17 cellular contexts compared by ENCODE assay signal in the genomic region with DNA sequence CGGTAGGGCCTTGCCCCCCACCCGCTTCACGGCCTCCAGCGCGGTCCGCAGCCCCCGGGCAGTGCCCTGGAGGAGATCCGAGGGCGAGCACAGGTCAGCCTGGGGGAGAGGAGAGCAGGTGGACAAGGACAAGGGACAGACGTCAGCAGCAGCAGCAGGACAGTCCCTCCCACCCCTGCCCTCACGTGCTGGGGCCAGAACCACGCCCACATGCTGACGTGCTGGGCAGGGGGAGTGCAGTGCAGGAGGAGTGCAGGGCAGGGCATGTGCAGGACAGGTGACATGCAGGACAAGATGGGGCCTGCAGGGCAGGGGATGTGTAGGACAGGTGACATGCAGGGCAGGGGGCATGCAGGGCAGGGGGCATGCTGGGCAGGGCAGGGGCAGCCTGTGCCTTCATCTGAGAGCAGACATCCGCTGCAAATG. TPM values are rescaled to one million over a fixed set of nuclear protein-coding genes. Genes with fewer than 3 reads are reported as not detected.
"Had no signal": no experiment of that assay in that cellular context is flagged by ENCODE, and none has a peak within 500 bp of the region (broad histone marks: within the 10 kb centered on the region; RNA-seq: fewer than 3 reads in every experiment).

No MANE protein-coding gene starts in this region.

- H3K9me3 Mint-ChIP-seq: activated B cell treated with CpG ODN at 0.5 μM for 24 hours; activated naive CD4-positive, alpha-beta T cell treated with anti-CD3 and anti-CD28 coated beads, Interleukin-2, amount 10 ng/mL, durations not matched to agents 7 days and 5 days; activated T-helper 2 cell treated with anti-CD3 and anti-CD28 coated beads, Interferon-gamma antibody, Interleukin-2, Interleukin-4, amounts not matched to agents 10 μg/mL and 5 μg/mL and 100 μg/mL, durations not matched to agents 14 hours and 24 hours and 36 hours; effector memory CD8-positive, alpha-beta T cell; nephron had no signal

- H3K4me3 Mint-ChIP-seq: activated B cell treated with CpG ODN at 0.5 μM for 24 hours; activated naive CD4-positive, alpha-beta T cell treated with anti-CD3 and anti-CD28 coated beads, Interleukin-2, amount 10 ng/mL, durations not matched to agents 7 days and 5 days; effector memory CD8-positive, alpha-beta T cell; nephron; T-helper 17 cell had no signal

- ATAC-seq: effector memory CD8-positive, alpha-beta T cell; stimulated activated naive CD8-positive, alpha-beta T cell treated with anti-CD3 and anti-CD28 coated beads, Interleukin-15, Interleukin-2, amounts not matched to agents 100 U/mL and 50 U/mL, for 24 hours; T-helper 17 cell had no signal

- H3K27me3 Mint-ChIP-seq: activated B cell treated with CpG ODN at 0.5 μM for 24 hours; effector memory CD8-positive, alpha-beta T cell; T-helper 17 cell had no signal

- H3K4me3 ChIP-seq: hepatocyte, suprapubic skin had no signal

- DNase-seq: activated B cell treated with CpG ODN at 0.5 μM for 24 hours; activated CD4-positive, alpha-beta T cell treated with anti-CD3 and anti-CD28 coated beads, Interleukin-2, amount 50 U/mL, for 1 hour; activated naive CD4-positive, alpha-beta T cell treated with anti-CD3 and anti-CD28 coated beads, Interleukin-2, amount 10 ng/mL, durations not matched to agents 7 days and 5 days; activated T-cell treated with anti-CD3 and anti-CD28 coated beads for 4 hours; cortex of kidney; effector memory CD8-positive, alpha-beta T cell; erythroblast; mammary epithelial cell; stimulated activated CD4-positive, alpha-beta T cell treated with anti-CD3 and anti-CD28 coated beads, Interleukin-2, amount 100 ng/mL, for 48 hours; stimulated activated naive CD8-positive, alpha-beta T cell treated with anti-CD3 and anti-CD28 coated beads, Interleukin-15, Interleukin-2, amounts not matched to agents 100 U/mL and 50 U/mL, for 24 hours; T-helper 17 cell had no signal

- H3K27ac Mint-ChIP-seq: activated B cell treated with CpG ODN at 0.5 μM for 24 hours; activated naive CD4-positive, alpha-beta T cell treated with anti-CD3 and anti-CD28 coated beads, Interleukin-2, amount 10 ng/mL, durations not matched to agents 7 days and 5 days; activated T-helper 2 cell treated with anti-CD3 and anti-CD28 coated beads, Interferon-gamma antibody, Interleukin-2, Interleukin-4, amounts not matched to agents 10 μg/mL and 5 μg/mL and 100 μg/mL, durations not matched to agents 14 hours and 24 hours and 36 hours; nephron; T-helper 17 cell had no signal

- H3K9me3 ChIP-seq: suprapubic skin had no signal

RNA-seq across cellular contexts. Expression of gene SAP25, which starts 1.5 kb away (rescaled TPM):
- total RNA-seq: cardiac septum, hepatocyte, kidney epithelial cell had no signal
